ENCODE assay signal across 8 cellular contexts in the genomic region with DNA sequence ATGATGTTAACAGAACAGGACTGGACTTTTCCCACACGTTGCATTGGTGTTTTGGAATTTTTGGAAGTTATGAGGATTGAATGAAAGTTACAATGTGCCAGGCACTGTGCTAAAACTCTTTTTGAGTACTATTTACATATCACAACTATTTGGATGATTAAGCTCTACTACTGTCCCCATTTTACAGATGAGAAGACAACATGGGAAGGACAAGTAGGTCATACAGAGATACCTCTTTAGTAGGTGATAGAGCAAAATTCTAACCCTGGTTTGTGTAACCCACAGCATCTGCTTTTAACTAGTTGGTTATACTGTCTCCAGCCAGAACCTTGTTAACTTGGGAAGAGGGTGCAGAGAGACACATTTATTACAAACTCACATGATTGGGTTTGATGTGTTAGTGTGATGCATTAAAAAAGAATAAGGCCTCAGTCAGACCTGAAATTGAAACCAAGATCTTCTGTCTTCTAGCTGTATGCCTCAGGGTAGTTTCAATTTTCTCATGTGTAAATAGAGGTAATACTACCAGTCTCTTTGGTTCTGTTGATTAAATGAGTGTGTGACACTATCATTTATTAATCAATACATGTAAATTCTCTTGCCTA. TPM values are rescaled to one million over a fixed set of nuclear protein-coding genes. Genes with fewer than 3 reads are reported as not detected.
DNase-seq lines count a peak whose midpoint lies in the region; ATAC-seq and TF ChIP-seq lines count a peak whose summit lies in the region.

No MANE protein-coding gene starts in this region.

- intact Hi-C loops in dorsolateral prefrontal cortex (cut with DNase I) = loop anchor here (2.0 to 10.0 kb wide), 3 partner anchors 145 to 503 kb away; a partner anchor contains a TSS

- H3K9ac ChIP-seq in skeletal muscle tissue (ENCODE audit: low read depth in 1 of 3, low read length in 3 of 3) = no peak overlapping the region

- H3K27ac ChIP-seq in 22Rv1 = peak overlapping the region; percentile 20; the same call in 1 of the 2 replicates
- peak overlapping the region in 34 of 59 donors; percentile 1 to 97 (median 86) for H3K27ac ChIP-seq in dorsolateral prefrontal cortex
- H3K27ac ChIP-seq in skeletal muscle tissue (ENCODE audit: low read depth, low read length) = no peak overlapping the region

- H3K4me3 ChIP-seq in dorsolateral prefrontal cortex (peak overlapping the region; percentile 61 to 100 (median 91)), skeletal muscle tissue (ENCODE audit: low read length in 3 of 3) (peak overlapping the region; percentile 49 to 99 (median 60))

- no peaks in the 10 kb centered on the region for H3K9me3 ChIP-seq in skeletal muscle tissue (ENCODE audit: control insufficient read depth in 3 of 3, low read length in 3 of 3)

- ATAC-seq in GM19023 (IDR thresholded peaks at IDR 0.05; ENCODE audit: unreplicated experiment) (peak; percentile 35), HG03342 (IDR thresholded peaks at IDR 0.05; ENCODE audit: unreplicated experiment) (peak; percentile 31)

- no peak for TF ChIP-seq CTCF in 22Rv1 (IDR thresholded peaks at IDR 0.05)
- no peak for TF ChIP-seq CTCF in dorsolateral prefrontal cortex (IDR thresholded peaks at IDR 0.05 in 54 of 56, conservative IDR thresholded peaks at IDR 0.05 in 2 of 56; ENCODE audit: low read depth in 1 of 56, partially characterized antibody in 56 of 56)

- H3K4me1 ChIP-seq in skeletal muscle tissue (ENCODE audit: control insufficient read depth in 3 of 3, insufficient read depth in 3 of 3, low read length in 3 of 3) = peaks cover 17 to 27% (median 22%) of the 10 kb centered on the region in 3 donors

- H3K36me3 ChIP-seq in skeletal muscle tissue (ENCODE audit: control insufficient read depth in 3 of 3, insufficient read depth in 3 of 3, low read length in 3 of 3) = peaks cover 14 to 25% (median 16%) of the 10 kb centered on the region in 3 donors

- H3K27me3 ChIP-seq in dorsolateral prefrontal cortex = no peaks in the 10 kb centered on the region
- H3K27me3 ChIP-seq in skeletal muscle tissue (ENCODE audit: control insufficient read depth in 3 of 3, insufficient read depth in 3 of 3, low read length in 3 of 3) = no peaks in the 10 kb centered on the region

- DNase-seq in dorsolateral prefrontal cortex (no peak), cerebellar nuclear complex (lab: John Stamatoyannopoulos, UW) (no peak), medulla oblongata (ENCODE audit: extremely low spot score) (no peak), NOMO-1 treated with dmso at 0.1 percent for 144 hours (lab: John Stamatoyannopoulos, UW; ENCODE audit: unreplicated experiment) (no peak)

RNA-seq across cellular contexts. Expression of a gene that starts 1.4 kb away (rescaled TPM):
- 100 to 1,000 TPM in 106 of 120 experiments, 10 to 100 TPM in 14; 75.5 to 170 (median 127) TPM for total RNA-seq in dorsolateral prefrontal cortex
- total RNA-seq in skeletal muscle tissue = 52.7 TPM
